13 cellular contexts compared by ENCODE assay signal in genomic region chr3:124784686-124785382, GRCh38. TPM values are rescaled to one million over a fixed set of nuclear protein-coding genes. Genes with fewer than 3 reads are reported as not detected.
DNase-seq lines count a peak whose midpoint lies in the region; ATAC-seq, FAIRE-seq and TF ChIP-seq lines count a peak whose summit lies in the region.
"Had no signal": no experiment of that assay in that cellular context is flagged by ENCODE, and none has a peak within 500 bp of the region (broad histone marks: within the 10 kb centered on the region; RNA-seq: fewer than 3 reads in every experiment).

No MANE protein-coding gene starts in this region.

- H2AFZ ChIP-seq in KMS-11 (ENCODE audit: low read depth): no peak overlapping the region

- no peaks in the 10 kb centered on the region for H3K9me3 Mint-ChIP-seq in MCF 10A (ENCODE audit: unreplicated experiment)
- H3K9me3 Mint-ChIP-seq: activated naive CD8-positive, alpha-beta T cell treated with anti-CD3 and anti-CD28 coated beads, Interleukin-2, amount 10 ng/mL, durations not matched to agents 7 days and 5 days had no signal

- BruUV-seq in MCF 10A (replicated peaks; lab: Mats Ljungman, UMichigan): no TSS peak

- H3K27me3 ChIP-seq in breast epithelium (no peaks in the 10 kb centered on the region), KMS-11 (ENCODE audit: insufficient read depth, low read depth) (no peaks in the 10 kb centered on the region), upper lobe of right lung (no peaks in the 10 kb centered on the region)

- H3K4me2 ChIP-seq in KMS-11: peak overlapping the region; percentile 66

- CTCF ChIA-PET in MCF 10A (lab: Yijun Ruan, JAX): interaction anchor here (0.6 to 7.2 kb wide), 10 partner anchors 13 to 226 kb away, joined by 3 to 259 read pairs (median 6); partner anchors contain the start of gene ITGB5

- no peaks in the 10 kb centered on the region for H4K20me1 ChIP-seq in KMS-11 (ENCODE audit: insufficient read depth)

- TF ChIP-seq CTCF in breast epithelium (IDR thresholded peaks at IDR 0.05) (no peak), MCF 10A (IDR thresholded peaks at IDR 0.05; ENCODE audit: unreplicated experiment) (no peak), KMS-11 (conservative IDR thresholded peaks at IDR 0.05; ENCODE audit: low read depth, low read length) (no peak; the same call in 1 of the 2 replicates), kidney (IDR thresholded peaks at IDR 0.05; ENCODE audit: borderline replicate concordance, extremely low read depth, insufficient read depth) (no peak), upper lobe of right lung (IDR thresholded peaks at IDR 0.05) (no peak)

- DNase-seq in breast epithelium (ENCODE audit: low spot score in 2 of 2) (peak in 1 of 2 donors; percentile 56), MCF 10A (ENCODE audit: unreplicated experiment) (no peak), kidney (peak; percentile 84), upper lobe of right lung (peak; percentile 45), OCI-M1 (lab: John Stamatoyannopoulos, UW) (no peak), A172 (ENCODE audit: low spot score) (no peak)
- DNase-seq: activated CD4-positive, alpha-beta T cell treated with anti-CD3 and anti-CD28 coated beads for 4 hours; activated naive CD8-positive, alpha-beta T cell treated with anti-CD3 and anti-CD28 coated beads, Interleukin-2, amount 10 ng/mL, durations not matched to agents 7 days and 5 days; NCI-H146; occipital lobe had no signal

- H3K9me3 ChIP-seq in breast epithelium (no peaks in the 10 kb centered on the region), kidney (ENCODE audit: control insufficient read depth in 1 of 2, low read length in 2 of 2) (no peaks in the 10 kb centered on the region), upper lobe of right lung (no peaks in the 10 kb centered on the region)
- H3K9me3 ChIP-seq: A549 had no signal

- peaks cover 12 to 35% of the 10 kb centered on the region in 2 donors for H3K4me1 ChIP-seq in breast epithelium
- H3K4me1 ChIP-seq in KMS-11 (ENCODE audit: low read depth, poor library complexity, severe bottlenecking): peaks cover 92% of the 10 kb centered on the region
- peaks cover 28 to 43% of the 10 kb centered on the region in 2 donors for H3K4me1 ChIP-seq in kidney (ENCODE audit: control insufficient read depth in 1 of 2, insufficient read depth in 1 of 2, low read depth in 1 of 2, low read length in 2 of 2)
- peaks cover 31% of the 10 kb centered on the region for H3K4me1 ChIP-seq in upper lobe of right lung

- intact Hi-C loops in breast epithelium (cut with DNase I; ENCODE audit: low total_unique reads): no loop called here
- intact Hi-C loops in MCF 10A (cut with micrococcal nuclease): no loop called here
- intact Hi-C loops in kidney (cut with DNase I): no loop called here
- intact Hi-C loops in upper lobe of right lung (cut with DNase I): no loop called here

- no peaks in the 10 kb centered on the region for H3K27me3 Mint-ChIP-seq in MCF 10A (ENCODE audit: insufficient read depth, unreplicated experiment)

- H3K79me2 ChIP-seq in KMS-11 (ENCODE audit: insufficient read depth, low read depth): peaks cover 23% of the 10 kb centered on the region; the same call in 1 of the 2 replicates

- no peak for TF ChIP-seq POLR2A in breast epithelium (IDR thresholded peaks at IDR 0.05)

- H3K36me3 ChIP-seq in breast epithelium (no peaks in the 10 kb centered on the region), KMS-11 (ENCODE audit: insufficient read depth) (no peaks in the 10 kb centered on the region; the same call in 1 of the 2 replicates), kidney (ENCODE audit: control insufficient read depth in 1 of 2, insufficient read depth in 2 of 2, low read length in 2 of 2) (peaks cover 0 to 5% of the 10 kb centered on the region in 2 donors), upper lobe of right lung (no peaks in the 10 kb centered on the region)

- FAIRE-seq in kidney (lab: Jason Lieb, UNC): no peak
- FAIRE-seq: A549 had no signal

- H3K27ac ChIP-seq in breast epithelium (peak overlapping the region; percentile 33 to 72), KMS-11 (peak overlapping the region; percentile 97), kidney (ENCODE audit: low read depth in 2 of 2, low read length in 2 of 2) (peak overlapping the region; percentile 41 to 64), upper lobe of right lung (no peak overlapping the region)

- no peak for ATAC-seq in upper lobe of right lung
- no peak for ATAC-seq in HG03039 (IDR thresholded peaks at IDR 0.05; ENCODE audit: unreplicated experiment)
- ATAC-seq: A549 had no signal

- H3K36me3 Mint-ChIP-seq in MCF 10A (ENCODE audit: insufficient read depth, unreplicated experiment): no peaks in the 10 kb centered on the region
- H3K36me3 Mint-ChIP-seq: activated naive CD8-positive, alpha-beta T cell treated with anti-CD3 and anti-CD28 coated beads, Interleukin-2, amount 10 ng/mL, durations not matched to agents 7 days and 5 days had no signal

- H3K4me3 Mint-ChIP-seq in MCF 10A (ENCODE audit: unreplicated experiment): no peak overlapping the region
- H3K4me3 Mint-ChIP-seq: activated naive CD8-positive, alpha-beta T cell treated with anti-CD3 and anti-CD28 coated beads, Interleukin-2, amount 10 ng/mL, durations not matched to agents 7 days and 5 days had no signal

- POLR2A ChIA-PET in MCF 10A (lab: Yijun Ruan, JAX): interaction anchor here (1.3 kb wide), 1 partner anchor 102 kb away, joined by 5 read pairs; the partner anchor contains the start of gene ITGB5

- H3K4me1 Mint-ChIP-seq in MCF 10A (ENCODE audit: insufficient read depth, unreplicated experiment): peaks cover 10% of the 10 kb centered on the region

- H3K4me3 ChIP-seq in breast epithelium: no peak overlapping the region
- peak overlapping the region; percentile 4 for H3K4me3 ChIP-seq in KMS-11 (IDR thresholded peaks at IDR 0.05; ENCODE audit: insufficient read depth, low read depth, low read length)
- no peak overlapping the region for H3K4me3 ChIP-seq in kidney (ENCODE audit: low read length in 2 of 2)
- H3K4me3 ChIP-seq in upper lobe of right lung: no peak overlapping the region
- H3K4me3 ChIP-seq: A549 had no signal

- no peak overlapping the region for H3K27ac Mint-ChIP-seq in MCF 10A (ENCODE audit: low read depth, unreplicated experiment)
- H3K27ac Mint-ChIP-seq: activated naive CD8-positive, alpha-beta T cell treated with anti-CD3 and anti-CD28 coated beads, Interleukin-2, amount 10 ng/mL, durations not matched to agents 7 days and 5 days had no signal

- peak overlapping the region; percentile 77 for H3K9ac ChIP-seq in KMS-11
- no peak overlapping the region for H3K9ac ChIP-seq in kidney (ENCODE audit: low read length in 2 of 2)

RNA-seq across cellular contexts. Expression of gene UMPS, which starts 54.6 kb away (rescaled TPM):
- total RNA-seq in breast epithelium: 10 to 100 TPM; 18.4 to 34.1 (median 28.0) TPM
- 33.4 and 49.3 TPM in 2 replicates for total RNA-seq in MCF 10A (2022)
- 24.7 TPM for total RNA-seq in kidney
- polyA plus RNA-seq in kidney (ENCODE audit: insufficient read depth, low read depth, low replicate concordance): 25.7 TPM
- 22.2 TPM for total RNA-seq in upper lobe of right lung
- 55.5 and 84.5 TPM in 2 replicates for total RNA-seq in A172 (2014; rRNA removed; shearing (Covaris generic))

Comparison
In these comparisons a context has a peak if more than half of its experiments do, and no peak if none do; other contexts are left out.
1. DNase-seq: peak in kidney (single experiment) and upper lobe of right lung (single experiment); none in MCF 10A (single experiment), OCI-M1 (single experiment) and A172 (single experiment).